In the genomic region with DNA sequence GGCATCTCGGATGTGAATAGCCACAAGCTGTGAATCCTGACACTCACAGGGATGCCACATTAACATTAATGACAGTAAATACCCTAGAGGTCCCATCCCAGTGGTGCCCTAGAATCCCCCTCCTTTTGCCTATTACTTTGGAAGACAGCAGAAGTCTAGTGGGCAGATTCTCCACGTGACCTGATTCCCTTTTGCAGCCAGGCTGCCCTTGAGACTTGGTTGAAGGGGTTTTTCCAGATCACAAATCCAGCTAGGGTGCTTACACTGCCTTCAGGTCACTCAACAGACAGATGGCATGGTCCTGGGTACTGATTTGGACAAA, we compare ENCODE assay signal across 10 cellular contexts. TPM values are rescaled to one million over a fixed set of nuclear protein-coding genes. Genes with fewer than 3 reads are reported as not detected.
DNase-seq lines count a peak whose midpoint lies in the region; ATAC-seq and TF ChIP-seq lines count a peak whose summit lies in the region.
"Had no signal": no experiment of that assay in that cellular context is flagged by ENCODE, and none has a peak within 500 bp of the region (broad histone marks: within the 10 kb centered on the region; RNA-seq: fewer than 3 reads in every experiment).

No MANE protein-coding gene starts in this region.

- intact Hi-C loops in posterior vena cava (cut with DNase I), result no loop called here

- no peaks in the 10 kb centered on the region for H3K9me3 ChIP-seq in Loucy (ENCODE audit: insufficient read depth, low read depth, low read length)
- H3K9me3 ChIP-seq: SJSA1 had no signal

- H3K9me2 ChIP-seq in Loucy (replicated peaks; ENCODE audit: low read depth, low read length), result no peaks in the 10 kb centered on the region

- TF ChIP-seq CTCF in Loucy (conservative IDR thresholded peaks at IDR 0.05; ENCODE audit: low read length), result no peak

- no peak overlapping the region for H2AFZ ChIP-seq in ACC112 (ENCODE audit: low read length, unreplicated experiment)
- no peak overlapping the region for H2AFZ ChIP-seq in Loucy (ENCODE audit: low read length)

- H3K36me3 Mint-ChIP-seq in natural killer cell treated with Interleukin-12 subunit alpha and Interleukin-12 subunit beta and Interleukin-15 and Interleukin-18, amount 100 ng/mL, for 72 hours, result peaks cover 5% of the 10 kb centered on the region

- no peak for DNase-seq in natural killer cell treated with Interleukin-12 subunit alpha and Interleukin-12 subunit beta and Interleukin-15 and Interleukin-18, amount 100 ng/mL, for 72 hours (ENCODE audit: low spot score)
- DNase-seq in NCI-H2171 (lab: John Stamatoyannopoulos, UW) (no peak), posterior vena cava (ENCODE audit: low spot score) (no peak), NCI-H2171 treated with DMSO at 0.1 percent for 48 hours (lab: John Stamatoyannopoulos, UW) (no peak)
- DNase-seq: DMS 273 treated with DMSO at 0.1 percent for 48 hours had no signal

- H3F3A ChIP-seq in Loucy (ENCODE audit: low read depth), result peaks cover 12% of the 10 kb centered on the region; the same call in 1 of the 2 replicates

- peaks cover 84% of the 10 kb centered on the region for H3K4me1 ChIP-seq in ACC112 (ENCODE audit: control insufficient read depth, insufficient read depth, low read length, unreplicated experiment)
- H3K4me1 ChIP-seq in Loucy (ENCODE audit: insufficient read depth, low read length, poor library complexity, severe bottlenecking), result peaks cover 86% of the 10 kb centered on the region

- no peak for ATAC-seq in natural killer cell treated with Interleukin-12 subunit alpha and Interleukin-12 subunit beta and Interleukin-15 and Interleukin-18, amount 100 ng/mL, for 72 hours
- no peak for ATAC-seq in HG02571 (IDR thresholded peaks at IDR 0.05; ENCODE audit: unreplicated experiment)

- H3K4me3 Mint-ChIP-seq in natural killer cell treated with Interleukin-12 subunit alpha and Interleukin-12 subunit beta and Interleukin-15 and Interleukin-18, amount 100 ng/mL, for 72 hours, result peak overlapping the region; percentile 89

- peak overlapping the region; percentile 98 for H3K4me2 ChIP-seq in Loucy (ENCODE audit: low read depth, low read length, poor library complexity, severe bottlenecking)

- peak overlapping the region; percentile 49; the same call in 1 of the 2 replicates for H3K4me3 ChIP-seq in ACC112 (ENCODE audit: low read depth, low read length)
- H3K4me3 ChIP-seq in Loucy (ENCODE audit: low read length, poor library complexity, severe bottlenecking), result peak overlapping the region; percentile 46
- H3K4me3 ChIP-seq: SJSA1 had no signal

- H4K20me1 ChIP-seq in Loucy (ENCODE audit: insufficient read depth, low read length, poor library complexity, severe bottlenecking), result peaks cover 49% of the 10 kb centered on the region

- H3K79me2 ChIP-seq in ACC112 (ENCODE audit: control insufficient read depth, insufficient read depth, low read length, unreplicated experiment), result peaks cover 91% of the 10 kb centered on the region
- peaks cover 97% of the 10 kb centered on the region for H3K79me2 ChIP-seq in Loucy (ENCODE audit: insufficient read depth, low read length)

- H3K4me1 Mint-ChIP-seq in natural killer cell treated with Interleukin-12 subunit alpha and Interleukin-12 subunit beta and Interleukin-15 and Interleukin-18, amount 100 ng/mL, for 72 hours (ENCODE audit: low read depth in 2 of 2), result peaks cover 80 to 81% of the 10 kb centered on the region in 2 donors

- peak overlapping the region; percentile 94 to 100 for H3K27ac Mint-ChIP-seq in natural killer cell treated with Interleukin-12 subunit alpha and Interleukin-12 subunit beta and Interleukin-15 and Interleukin-18, amount 100 ng/mL, for 72 hours

- H3K27me3 ChIP-seq in ACC112 (ENCODE audit: insufficient read depth, low read length), result no peaks in the 10 kb centered on the region
- no peaks in the 10 kb centered on the region for H3K27me3 ChIP-seq in Loucy (ENCODE audit: insufficient read depth, low read length, poor library complexity, severe bottlenecking)
- H3K27me3 ChIP-seq: SJSA1 had no signal

- peaks cover 4% of the 10 kb centered on the region for H3K9me3 Mint-ChIP-seq in natural killer cell treated with Interleukin-12 subunit alpha and Interleukin-12 subunit beta and Interleukin-15 and Interleukin-18, amount 100 ng/mL, for 72 hours

- H3K36me3 ChIP-seq in ACC112 (ENCODE audit: insufficient read depth, low read length) (0 out of 2 replicates have a peak, but pooled peaks cover 3% of the 10 kb centered on the region), Loucy (ENCODE audit: insufficient read depth, low read length) (no peaks in the 10 kb centered on the region; the same call in 1 of the 2 replicates)

- H3K27me3 Mint-ChIP-seq in natural killer cell treated with Interleukin-12 subunit alpha and Interleukin-12 subunit beta and Interleukin-15 and Interleukin-18, amount 100 ng/mL, for 72 hours, result no peaks in the 10 kb centered on the region

- H3K9ac ChIP-seq in Loucy (ENCODE audit: low read depth, low read length, poor library complexity, severe bottlenecking), result peak overlapping the region; percentile 57

- H3K27ac ChIP-seq in ACC112 (ENCODE audit: low read depth, low read length) (peak overlapping the region; percentile 98), cingulate gyrus (ENCODE audit: low read depth, low read length) (peak overlapping the region; percentile 83)
- H3K27ac ChIP-seq: SJSA1 had no signal

RNA-seq across cellular contexts. Expression of a gene that starts 8.7 kb away (rescaled TPM):
- 100 to 1,000 TPM; 127 to 176 TPM for total RNA-seq in natural killer cell treated with Interleukin-12 subunit alpha and Interleukin-12 subunit beta and Interleukin-15 and Interleukin-18, amount 100 ng/mL, for 72 hours
- 100 to 1,000 TPM; 111 to 126 TPM for total RNA-seq in posterior vena cava

RNA-seq across cellular contexts. Expression of a gene that starts 38.0 kb away (rescaled TPM):
- 1 to 10 TPM; 5.1 to 9.8 TPM for total RNA-seq in natural killer cell treated with Interleukin-12 subunit alpha and Interleukin-12 subunit beta and Interleukin-15 and Interleukin-18, amount 100 ng/mL, for 72 hours
- 10 to 100 TPM; 28.5 to 33.8 TPM for total RNA-seq in posterior vena cava

RNA-seq across cellular contexts. Expression of a gene that starts 52.4 kb away (rescaled TPM):
- under 1 TPM; 0.19 to 0.25 TPM for total RNA-seq in natural killer cell treated with Interleukin-12 subunit alpha and Interleukin-12 subunit beta and Interleukin-15 and Interleukin-18, amount 100 ng/mL, for 72 hours
- total RNA-seq in posterior vena cava, result 10 to 100 TPM; 18.3 to 33.5 TPM

Comparison
In these comparisons a context has a peak if more than half of its experiments do, and no peak if none do; other contexts are left out.
1. RNA of a gene that starts 52.4 kb away (total RNA-seq): 18.3 to 33.5 TPM in posterior vena cava; 0.19 to 0.25 TPM in natural killer cell treated with Interleukin-12 subunit alpha and Interleukin-12 subunit beta and Interleukin-15 and Interleukin-18, amount 100 ng/mL, for 72 hours; every median in the first group is over 10 times any median in the second.